In the genomic region with DNA sequence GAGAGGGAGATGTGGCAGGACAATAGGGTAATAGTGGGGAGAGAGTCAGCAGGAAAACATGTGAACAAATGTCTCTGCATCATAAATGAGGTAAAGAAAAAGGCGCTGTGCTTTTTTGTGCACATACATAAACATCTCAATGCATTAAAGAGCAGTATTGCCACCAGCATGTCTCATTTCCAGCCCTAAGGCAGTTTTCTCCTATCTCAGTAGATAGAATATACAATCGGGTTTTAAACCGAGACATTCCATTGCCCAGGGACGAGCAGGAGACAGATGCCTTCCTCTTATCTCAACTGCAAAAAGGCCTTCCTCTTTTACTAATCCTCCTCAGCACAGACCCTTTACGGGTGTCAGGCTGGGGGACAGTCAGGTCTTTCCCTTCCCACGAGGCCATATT, we compare ENCODE assay signal across 5 cellular contexts. TPM values are rescaled to one million over a fixed set of nuclear protein-coding genes. Genes with fewer than 3 reads are reported as not detected.
"Had no signal": no experiment of that assay in that cellular context is flagged by ENCODE, and none has a peak within 500 bp of the region (broad histone marks: within the 10 kb centered on the region; RNA-seq: fewer than 3 reads in every experiment).

No MANE protein-coding gene starts in this region.

RNA-seq across cellular contexts. Expression of a gene that starts 9.1 kb away (rescaled TPM):
- total RNA-seq: chondrocyte, myocyte had no signal

RNA-seq across cellular contexts. Expression of a gene that starts 20.1 kb away (rescaled TPM):
- total RNA-seq: chondrocyte, dermis microvascular lymphatic vessel endothelial cell, glomerular endothelial cell, mammary epithelial cell, myocyte had no signal
- polyA plus RNA-seq: mammary epithelial cell had no signal
